ENCODE assay signal across 13 cellular contexts in genomic region chr1:207821464-207822045, GRCh38.
DNase-seq lines count a peak whose midpoint lies in the region; ATAC-seq and TF ChIP-seq lines count a peak whose summit lies in the region.
"Had no signal": no experiment of that assay in that cellular context is flagged by ENCODE, and none has a peak within 500 bp of the region (broad histone marks: within the 10 kb centered on the region; RNA-seq: fewer than 3 reads in every experiment).

No MANE protein-coding gene starts in this region.

- no peaks in the 10 kb centered on the region for H3K9me3 Mint-ChIP-seq in CD8-positive, alpha-beta T cell
- H3K9me3 Mint-ChIP-seq: T-helper 1 cell treated with Interleukin-12 subunit alpha and Interleukin-12 subunit beta and Interleukin-4 antibody, amounts not matched to agents 30 μg/mL and 1 μg/mL, for 36 hours had no signal

- peaks cover 54% of the 10 kb centered on the region for H4K20me1 ChIP-seq in OCI-LY3 (ENCODE audit: insufficient read depth, low read length)

- peaks cover 22% of the 10 kb centered on the region for H3K36me3 ChIP-seq in CD8-positive, alpha-beta T cell (ENCODE audit: insufficient read depth, low read length)
- peaks cover 55% of the 10 kb centered on the region for H3K36me3 ChIP-seq in OCI-LY3 (replicated peaks; ENCODE audit: low read depth, low read length)
- H3K36me3 ChIP-seq in esophagus muscularis mucosa: peaks cover 16 to 52% (median 31%) of the 10 kb centered on the region in 4 donors
- H3K36me3 ChIP-seq in sigmoid colon: peaks cover 19 to 39% (median 23%) of the 10 kb centered on the region in 4 donors

- H3K79me2 ChIP-seq in OCI-LY3 (ENCODE audit: low read length): peaks cover 86% of the 10 kb centered on the region

- H3K27me3 Mint-ChIP-seq in CD8-positive, alpha-beta T cell (ENCODE audit: low read depth): no peaks in the 10 kb centered on the region

- no peak for TF ChIP-seq EP300 in esophagus muscularis mucosa (IDR thresholded peaks at IDR 0.05)
- no peak for TF ChIP-seq EP300 in sigmoid colon (IDR thresholded peaks at IDR 0.05)

- peaks cover 70% of the 10 kb centered on the region for H3K4me1 ChIP-seq in CD8-positive, alpha-beta T cell (ENCODE audit: insufficient read depth, low read length)
- H3K4me1 ChIP-seq in OCI-LY3 (ENCODE audit: low read length) (peaks cover 37% of the 10 kb centered on the region), esophagus muscularis mucosa (peaks cover 57 to 82% (median 79%) of the 10 kb centered on the region in 4 donors), sigmoid colon (peaks cover 0 to 84% (median 82%) of the 10 kb centered on the region in 4 donors)

- TF ChIP-seq POLR2A in esophagus muscularis mucosa (IDR thresholded peaks at IDR 0.05; ENCODE audit: low read depth): peak; percentile 22
- TF ChIP-seq POLR2A in sigmoid colon (IDR thresholded peaks at IDR 0.05): no peak

- H3K27ac Mint-ChIP-seq in CD8-positive, alpha-beta T cell: peak overlapping the region; percentile 98

- no peak for ATAC-seq in CD8-positive, alpha-beta T cell
- no peak for ATAC-seq in HG02973 (IDR thresholded peaks at IDR 0.05; ENCODE audit: unreplicated experiment)
- no peak for ATAC-seq in GM19455 (IDR thresholded peaks at IDR 0.05; ENCODE audit: unreplicated experiment)

- 80% methylated on average over 12 of the region's 17 CpGs for WGBS in esophagus muscularis mucosa
- 86 to 95% methylated on average over 17 of the region's 17 CpGs for WGBS in sigmoid colon, 2 donors

- H3K4me2 ChIP-seq in OCI-LY3 (ENCODE audit: low read length): peak overlapping the region; percentile 88

- CTCF ChIA-PET in CD8-positive, alpha-beta T cell (lab: Charles Lee): interaction anchor here (1.9 to 17.5 kb wide), 5 partner anchors 10 to 142 kb away, joined by 5 to 321 read pairs (median 24); no protein-coding TSS in a partner anchor

- intact Hi-C loops in CD8-positive, alpha-beta T cell (cut with DNase I, micrococcal nuclease): loop anchor here (2.0 to 10.0 kb wide), 4 partner anchors 23 to 501 kb away; partner anchors contain the start of genes CD55 (in 2 of the 2) and PLXNA2 (in 2 of the 2)
- intact Hi-C loops in esophagus muscularis mucosa (cut with DNase I) (no loop called here), sigmoid colon (cut with DNase I) (loop anchor here (5.0 to 10.0 kb wide), 2 partner anchors 341 to 413 kb away; no protein-coding TSS in a partner anchor)

- peaks cover 58% of the 10 kb centered on the region for H3K36me3 Mint-ChIP-seq in CD8-positive, alpha-beta T cell

- no peak for TF ChIP-seq CTCF in CD8-positive, alpha-beta T cell (IDR thresholded peaks at IDR 0.05)
- TF ChIP-seq CTCF in OCI-LY3 (IDR thresholded peaks at IDR 0.05; ENCODE audit: low read depth, low read length) (no peak), esophagus muscularis mucosa (IDR thresholded peaks at IDR 0.05) (no peak), sigmoid colon (IDR thresholded peaks at IDR 0.05) (no peak)

- no peak overlapping the region for H3K27ac ChIP-seq in CD8-positive, alpha-beta T cell (ENCODE audit: low read depth, low read length)
- H3K27ac ChIP-seq in OCI-LY3 (ENCODE audit: low read length) (peak overlapping the region; percentile 96), esophagus muscularis mucosa (replicated peaks in 1 of 4) (peak overlapping the region; percentile 97 to 99 (median 98)), sigmoid colon (peak overlapping the region; percentile 91 to 99 (median 94))

- H3K9ac ChIP-seq in OCI-LY3 (ENCODE audit: low read length): peak overlapping the region; percentile 96

- no peaks in the 10 kb centered on the region for H3K27me3 ChIP-seq in CD8-positive, alpha-beta T cell (ENCODE audit: insufficient read depth, low read length)
- H3K27me3 ChIP-seq in OCI-LY3 (ENCODE audit: low read depth, low read length) (no peaks in the 10 kb centered on the region), esophagus muscularis mucosa (peaks cover 0 to 3% (median 0%) of the 10 kb centered on the region in 4 donors), sigmoid colon (no peaks in the 10 kb centered on the region)

- no peak for DNase-seq in CD8-positive, alpha-beta T cell
- DNase-seq in esophagus muscularis mucosa (ENCODE audit: extremely low spot score) (no peak), sigmoid colon (peak; percentile 68), EL (no peak), NCI-H146 treated with DMSO at 0.1 percent for 48 hours (lab: John Stamatoyannopoulos, UW; ENCODE audit: unreplicated experiment) (no peak)
- DNase-seq: activated T-cell treated with anti-CD3 and anti-CD28 coated beads, Interleukin-2, amount 50 U/mL, for 1 hour; KBM-7; NCI-H510A treated with DMSO at 0.1 percent for 48 hours; occipital lobe had no signal

- POLR2A ChIA-PET in CD8-positive, alpha-beta T cell (lab: Charles Lee): interaction anchor here (0.6 to 1.9 kb wide), 4 partner anchors 31 to 867 kb away, joined by 3 to 4 read pairs (median 3); no protein-coding TSS in a partner anchor

- H3K4me3 ChIP-seq in CD8-positive, alpha-beta T cell (ENCODE audit: low read depth, low read length): peak overlapping the region; percentile 70
- H3K4me3 ChIP-seq in OCI-LY3 (ENCODE audit: low read length): peak overlapping the region; percentile 86
- peak overlapping the region; percentile 79 to 89 (median 84) for H3K4me3 ChIP-seq in esophagus muscularis mucosa
- H3K4me3 ChIP-seq in sigmoid colon: peak overlapping the region; percentile 59 to 74 (median 72)

- peak overlapping the region; percentile 84 for H3K4me3 Mint-ChIP-seq in CD8-positive, alpha-beta T cell

- peaks cover 79% of the 10 kb centered on the region for H3K4me1 Mint-ChIP-seq in CD8-positive, alpha-beta T cell (ENCODE audit: low read depth)

- no peaks in the 10 kb centered on the region for H3K9me3 ChIP-seq in CD8-positive, alpha-beta T cell (ENCODE audit: low read length)
- H3K9me3 ChIP-seq in OCI-LY3 (ENCODE audit: insufficient read depth, low read length) (no peaks in the 10 kb centered on the region), esophagus muscularis mucosa (no peaks in the 10 kb centered on the region), sigmoid colon (no peaks in the 10 kb centered on the region)

- no peak overlapping the region for H2AFZ ChIP-seq in OCI-LY3 (ENCODE audit: low read depth, low read length)
